ENCODE assay signal across 2 cellular contexts in genomic region chr1:248824701-248825100, GRCh38.
TF ChIP-seq lines count a peak whose summit lies in the region.

No MANE protein-coding gene starts in this region.

TF ChIP-seq in SK-N-SH, 30 proteins besides CTCF, POLR2A, EP300 and RAD21:
- TF ChIP-seq REST (IDR thresholded peaks at IDR 0.05; ENCODE audit: low read depth, low read length) (no peak), FOXJ3 (CRISPR knock-in tag; IDR thresholded peaks at IDR 0.05) (no peak), NRF1 (IDR thresholded peaks at IDR 0.05; ENCODE audit: low read depth, low read length) (no peak), SMC3 (IDR thresholded peaks at IDR 0.05; ENCODE audit: low read depth, low read length) (no peak), YY1 (IDR thresholded peaks at IDR 0.05; ENCODE audit: low read depth) (no peak), TEAD4 (IDR thresholded peaks at IDR 0.05; ENCODE audit: borderline replicate concordance, insufficient read depth) (no peak), GABPA (IDR thresholded peaks at IDR 0.05; ENCODE audit: low read depth) (no peak)

TF ChIP-seq in SK-N-SH treated with all-trans-retinoic acid at 6 μM for 48 hours, 23 proteins besides CTCF, POLR2A, EP300 and RAD21:
- no peak for TF ChIP-seq ISL1 (CRISPR knock-in tag; IDR thresholded peaks at IDR 0.05)
- TF ChIP-seq ZC3H10 (CRISPR knock-in tag; IDR thresholded peaks at IDR 0.05) = no peak
- no peak for TF ChIP-seq ZNF565 (CRISPR knock-in tag; conservative IDR thresholded peaks at IDR 0.05; ENCODE audit: low read depth)
- TF ChIP-seq SNAI2 (CRISPR knock-in tag; IDR thresholded peaks at IDR 0.05) = no peak
- TF ChIP-seq POU6F1 (CRISPR knock-in tag; IDR thresholded peaks at IDR 0.05; ENCODE audit: borderline replicate concordance, low read depth) = no peak
- no peak for TF ChIP-seq GLIS3 (CRISPR knock-in tag; IDR thresholded peaks at IDR 0.05)
- TF ChIP-seq TOX (CRISPR knock-in tag; IDR thresholded peaks at IDR 0.05; ENCODE audit: borderline replicate concordance) = no peak
- TF ChIP-seq BACH2 (CRISPR knock-in tag; IDR thresholded peaks at IDR 0.05; ENCODE audit: borderline replicate concordance) = no peak
- TF ChIP-seq PATZ1 (CRISPR knock-in tag; IDR thresholded peaks at IDR 0.05; ENCODE audit: borderline replicate concordance) = no peak
- TF ChIP-seq RARB (CRISPR knock-in tag; IDR thresholded peaks at IDR 0.05) = no peak
- TF ChIP-seq ZNF70 (CRISPR knock-in tag; IDR thresholded peaks at IDR 0.05) = no peak
- no peak for TF ChIP-seq CSDC2 (CRISPR knock-in tag; IDR thresholded peaks at IDR 0.05)
- no peak for TF ChIP-seq ZFP30 (CRISPR knock-in tag; IDR thresholded peaks at IDR 0.05)
- no peak for TF ChIP-seq TSHZ2 (CRISPR knock-in tag; IDR thresholded peaks at IDR 0.05)
